Comparison of ENCODE assay signal across 10 cellular contexts in the genomic region with DNA sequence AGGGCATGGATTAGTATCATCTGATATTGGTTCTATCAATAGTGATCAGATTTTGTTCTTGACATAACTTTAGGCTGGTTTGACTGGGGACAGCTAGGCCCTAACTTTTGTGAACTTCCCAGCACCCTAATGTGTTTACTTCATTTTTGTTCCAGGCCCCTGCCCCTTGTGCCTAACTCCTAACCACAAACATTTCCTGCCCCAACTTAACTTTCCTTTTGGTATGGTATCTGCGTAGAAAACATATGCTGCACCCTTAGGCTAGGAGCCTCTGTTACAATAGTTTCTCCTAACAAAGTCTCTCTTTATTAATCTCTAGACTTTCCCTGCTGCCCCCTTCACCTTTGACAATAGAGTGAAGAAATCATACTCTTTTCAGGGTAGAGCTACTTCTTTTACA. TPM values are rescaled to one million over a fixed set of nuclear protein-coding genes. Genes with fewer than 3 reads are reported as not detected.
A peak's percentile ranks its signal among the peaks of the same experiment; 100 is the strongest.
DNase-seq lines count a peak whose midpoint lies in the region; ATAC-seq and TF ChIP-seq lines count a peak whose summit lies in the region.
"Had no signal": no experiment of that assay in that cellular context is flagged by ENCODE, and none has a peak within 500 bp of the region (broad histone marks: within the 10 kb centered on the region; RNA-seq: fewer than 3 reads in every experiment).

No MANE protein-coding gene starts in this region.

- H3K36me3 ChIP-seq in DND-41 (ENCODE audit: insufficient read depth, low read length): peaks cover 18% of the 10 kb centered on the region

- peak; percentile 55 for ATAC-seq in DND-41 (ENCODE audit: insufficient read depth, low read depth)
- no peak for ATAC-seq in activated naive CD8-positive, alpha-beta T cell treated with anti-CD3 and anti-CD28 coated beads, Interleukin-2, amount 10 ng/mL, durations not matched to agents 7 days and 5 days (ENCODE audit: low read depth)
- ATAC-seq in natural killer cell treated with Interleukin-12 subunit alpha and Interleukin-12 subunit beta and Interleukin-15 and Interleukin-18, amount 100 ng/mL, for 72 hours: no peak
- ATAC-seq: esophagus mucosa had no signal

- H3K36me3 Mint-ChIP-seq in activated naive CD8-positive, alpha-beta T cell treated with anti-CD3 and anti-CD28 coated beads, Interleukin-2, amount 10 ng/mL, durations not matched to agents 7 days and 5 days: peaks cover 17% of the 10 kb centered on the region
- peaks cover 5% of the 10 kb centered on the region for H3K36me3 Mint-ChIP-seq in natural killer cell treated with Interleukin-12 subunit alpha and Interleukin-12 subunit beta and Interleukin-15 and Interleukin-18, amount 100 ng/mL, for 72 hours

- H3K9me3 Mint-ChIP-seq in activated naive CD8-positive, alpha-beta T cell treated with anti-CD3 and anti-CD28 coated beads, Interleukin-2, amount 10 ng/mL, durations not matched to agents 7 days and 5 days: no peaks in the 10 kb centered on the region
- H3K9me3 Mint-ChIP-seq in natural killer cell treated with Interleukin-12 subunit alpha and Interleukin-12 subunit beta and Interleukin-15 and Interleukin-18, amount 100 ng/mL, for 72 hours: no peaks in the 10 kb centered on the region

- H3K27me3 Mint-ChIP-seq in activated naive CD8-positive, alpha-beta T cell treated with anti-CD3 and anti-CD28 coated beads, Interleukin-2, amount 10 ng/mL, durations not matched to agents 7 days and 5 days: no peaks in the 10 kb centered on the region
- H3K27me3 Mint-ChIP-seq in natural killer cell treated with Interleukin-12 subunit alpha and Interleukin-12 subunit beta and Interleukin-15 and Interleukin-18, amount 100 ng/mL, for 72 hours: no peaks in the 10 kb centered on the region

- H3K27me3 ChIP-seq in DND-41 (ENCODE audit: insufficient read depth, low read length, poor library complexity): no peaks in the 10 kb centered on the region

- no peaks in the 10 kb centered on the region for H3K9me3 ChIP-seq in DND-41 (ENCODE audit: insufficient read depth, low read length, severe bottlenecking)

- H3K4me3 Mint-ChIP-seq in activated naive CD8-positive, alpha-beta T cell treated with anti-CD3 and anti-CD28 coated beads, Interleukin-2, amount 10 ng/mL, durations not matched to agents 7 days and 5 days: peak overlapping the region; percentile 80
- H3K4me3 Mint-ChIP-seq in natural killer cell treated with Interleukin-12 subunit alpha and Interleukin-12 subunit beta and Interleukin-15 and Interleukin-18, amount 100 ng/mL, for 72 hours: peak overlapping the region; percentile 31

- peak overlapping the region; percentile 92 for H3K9ac ChIP-seq in DND-41 (ENCODE audit: low read depth, low read length)

- H3K79me2 ChIP-seq in DND-41 (ENCODE audit: insufficient read depth, low read length): peaks cover 97% of the 10 kb centered on the region

- in situ Hi-C loops in KBM-7 (cut with MboI; ENCODE audit: low pct_unique_long_range_greater_than_20kb, low sequenced_read_pairs): no loop called here

- no peak for TF ChIP-seq CTCF in DND-41 (IDR thresholded peaks at IDR 0.05; ENCODE audit: borderline replicate concordance, extremely low read depth, low read length, poor library complexity, severe bottlenecking)

- H2AFZ ChIP-seq in DND-41 (ENCODE audit: low read depth, low read length): peak overlapping the region; percentile 43

- peak overlapping the region; percentile 74 for H3K4me2 ChIP-seq in DND-41 (ENCODE audit: insufficient read depth, low read length)

- H3K4me1 Mint-ChIP-seq in activated naive CD8-positive, alpha-beta T cell treated with anti-CD3 and anti-CD28 coated beads, Interleukin-2, amount 10 ng/mL, durations not matched to agents 7 days and 5 days: peaks cover 46% of the 10 kb centered on the region
- H3K4me1 Mint-ChIP-seq in natural killer cell treated with Interleukin-12 subunit alpha and Interleukin-12 subunit beta and Interleukin-15 and Interleukin-18, amount 100 ng/mL, for 72 hours (ENCODE audit: low read depth in 2 of 2): peaks cover 24 to 30% of the 10 kb centered on the region in 2 donors

- peak overlapping the region; percentile 93 for H3K27ac Mint-ChIP-seq in activated naive CD8-positive, alpha-beta T cell treated with anti-CD3 and anti-CD28 coated beads, Interleukin-2, amount 10 ng/mL, durations not matched to agents 7 days and 5 days
- H3K27ac Mint-ChIP-seq in natural killer cell treated with Interleukin-12 subunit alpha and Interleukin-12 subunit beta and Interleukin-15 and Interleukin-18, amount 100 ng/mL, for 72 hours: peak overlapping the region; percentile 9 to 47

- peaks cover 62% of the 10 kb centered on the region for H3K4me1 ChIP-seq in DND-41 (ENCODE audit: insufficient read depth, low read length)

- peak overlapping the region in 1 of 2 experiments; percentile 43; a peak in 2 of 4 replicates for H3K4me3 ChIP-seq in DND-41 (ENCODE audit: low read depth in 1 of 2, low read length in 2 of 2)

- POLR2A ChIA-PET in activated naive CD8-positive, alpha-beta T cell treated with anti-CD3 and anti-CD28 coated beads, Interleukin-2, amount 10 ng/mL, durations not matched to agents 7 days and 5 days (lab: Charles Lee): interaction anchor here (0.9 to 1.4 kb wide), 2 partner anchors 15 to 1298 kb away, joined by 4 to 5 read pairs; a partner anchor contains a TSS

- DNase-seq in DND-41: peak; percentile 54
- DNase-seq in KBM-7: peak; percentile 59
- DNase-seq in activated naive CD8-positive, alpha-beta T cell treated with anti-CD3 and anti-CD28 coated beads, Interleukin-2, amount 10 ng/mL, durations not matched to agents 7 days and 5 days: no peak
- no peak for DNase-seq in natural killer cell treated with Interleukin-12 subunit alpha and Interleukin-12 subunit beta and Interleukin-15 and Interleukin-18, amount 100 ng/mL, for 72 hours (ENCODE audit: low spot score)
- DNase-seq in GM03348 (ENCODE audit: low spot score): no peak
- no peak for DNase-seq in NCI-H2171 treated with DMSO at 0.1 percent for 48 hours (lab: John Stamatoyannopoulos, UW)
- no peak for DNase-seq in NCI-H524 (lab: John Stamatoyannopoulos, UW)
- DNase-seq in NCI-H2081 treated with DMSO at 0.1 percent for 48 hours (lab: John Stamatoyannopoulos, UW): no peak
- DNase-seq: activated CD4-positive, alpha-beta T cell treated with anti-CD3 and anti-CD28 coated beads for 4 hours had no signal

- no peaks in the 10 kb centered on the region; the same call in none of the 2 replicates for H4K20me1 ChIP-seq in DND-41 (ENCODE audit: insufficient read depth, low read length)

- H3K27ac ChIP-seq in DND-41 (ENCODE audit: low read length): peak overlapping the region; percentile 85

RNA-seq across cellular contexts. Expression of a gene that starts 2.5 kb away (rescaled TPM):
- 10 to 100 TPM; 19.3 to 23.9 TPM for total RNA-seq in activated naive CD8-positive, alpha-beta T cell treated with anti-CD3 and anti-CD28 coated beads, Interleukin-2, amount 10 ng/mL, durations not matched to agents 7 days and 5 days
- total RNA-seq in natural killer cell treated with Interleukin-12 subunit alpha and Interleukin-12 subunit beta and Interleukin-15 and Interleukin-18, amount 100 ng/mL, for 72 hours: 1 to 10 TPM; 7.8 to 9.4 TPM

RNA-seq across cellular contexts. Expression of a gene that starts 2.5 kb away (rescaled TPM):
- 10 to 100 TPM; 25.3 to 26.2 TPM for total RNA-seq in activated naive CD8-positive, alpha-beta T cell treated with anti-CD3 and anti-CD28 coated beads, Interleukin-2, amount 10 ng/mL, durations not matched to agents 7 days and 5 days
- 10 to 100 TPM; 28.3 to 33.8 TPM for total RNA-seq in natural killer cell treated with Interleukin-12 subunit alpha and Interleukin-12 subunit beta and Interleukin-15 and Interleukin-18, amount 100 ng/mL, for 72 hours

RNA-seq across cellular contexts. Expression of a gene that starts 30.0 kb away (rescaled TPM):
- 1 to 10 TPM in 1 of 2 experiments, under 1 TPM in 1; 0.86 to 1.7 TPM for total RNA-seq in activated naive CD8-positive, alpha-beta T cell treated with anti-CD3 and anti-CD28 coated beads, Interleukin-2, amount 10 ng/mL, durations not matched to agents 7 days and 5 days
- 1 to 10 TPM in 1 of 2 donors, not detected in 1; 1.1 TPM for total RNA-seq in natural killer cell treated with Interleukin-12 subunit alpha and Interleukin-12 subunit beta and Interleukin-15 and Interleukin-18, amount 100 ng/mL, for 72 hours

RNA-seq across cellular contexts. Expression of a gene that starts 42.8 kb away (rescaled TPM):
- total RNA-seq in activated naive CD8-positive, alpha-beta T cell treated with anti-CD3 and anti-CD28 coated beads, Interleukin-2, amount 10 ng/mL, durations not matched to agents 7 days and 5 days: 1 to 10 TPM; 3.6 to 6.0 TPM
- 1 to 10 TPM; 4.2 to 5.9 TPM for total RNA-seq in natural killer cell treated with Interleukin-12 subunit alpha and Interleukin-12 subunit beta and Interleukin-15 and Interleukin-18, amount 100 ng/mL, for 72 hours

Comparison
In these comparisons a context has a peak if more than half of its experiments do, and no peak if none do; other contexts are left out.
1. DNase-seq: peak in DND-41 (single experiment) and KBM-7 (single experiment); none in activated naive CD8-positive, alpha-beta T cell treated with anti-CD3 and anti-CD28 coated beads, Interleukin-2, amount 10 ng/mL, durations not matched to agents 7 days and 5 days (single experiment), natural killer cell treated with Interleukin-12 subunit alpha and Interleukin-12 subunit beta and Interleukin-15 and Interleukin-18, amount 100 ng/mL, for 72 hours (single experiment), GM03348 (single experiment), NCI-H2171 treated with DMSO at 0.1 percent for 48 hours (single experiment), NCI-H524 (0 of 2) and NCI-H2081 treated with DMSO at 0.1 percent for 48 hours (single experiment).